Comparison of ENCODE assay signal across 8 cellular contexts in the genomic region with DNA sequence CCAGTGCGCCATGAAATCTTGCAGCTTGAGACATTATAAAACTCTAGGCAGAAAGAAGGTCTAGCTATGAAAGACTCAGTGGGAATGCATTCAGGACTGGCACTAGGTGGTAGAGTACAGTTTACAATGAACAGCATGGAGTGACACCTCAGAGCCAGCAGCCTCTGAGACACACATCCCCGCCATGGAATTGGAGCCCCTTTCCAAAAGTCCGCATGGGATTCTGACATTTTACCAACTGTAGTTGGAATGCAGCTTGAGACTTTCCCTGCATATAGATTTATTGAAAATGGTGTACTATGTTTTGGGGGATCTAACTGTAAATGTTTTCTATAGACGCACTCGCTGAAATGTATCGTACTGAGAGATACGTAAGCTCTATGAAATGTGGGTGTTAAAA.
"Had no signal": no experiment of that assay in that cellular context is flagged by ENCODE, and none has a peak within 500 bp of the region (broad histone marks: within the 10 kb centered on the region; RNA-seq: fewer than 3 reads in every experiment).

No MANE protein-coding gene starts in this region.

- H3K4me3 ChIP-seq: GM12878 had no signal

- FAIRE-seq: G401.6, GM12878, GM12891, GM12892, GM18507, GM19239 had no signal

- ATAC-seq: GM12878 had no signal

- DNase-seq: GDM1, GF-D8 had no signal
